ENCODE assay signal across 18 cellular contexts in the genomic region with DNA sequence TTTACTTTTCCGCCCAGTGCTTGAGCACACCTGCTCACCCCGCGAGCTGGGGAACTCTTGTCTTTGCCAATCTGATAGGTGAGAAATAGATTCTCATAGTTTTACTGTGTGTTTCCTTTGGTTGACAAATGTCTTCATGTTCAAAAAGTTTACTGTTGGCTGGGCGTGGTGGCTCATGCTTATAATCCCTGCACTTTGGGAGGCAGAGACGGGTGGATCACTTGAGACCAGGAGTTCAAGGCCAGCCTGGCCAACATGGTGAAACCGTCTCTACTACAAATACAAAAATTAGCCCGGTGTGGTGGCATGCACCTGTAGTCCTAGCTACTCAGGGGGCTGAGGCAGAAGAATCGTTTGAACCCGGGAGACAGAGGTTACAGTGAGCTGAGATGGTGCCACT.
"Had no signal": no experiment of that assay in that cellular context is flagged by ENCODE, and none has a peak within 500 bp of the region (broad histone marks: within the 10 kb centered on the region; RNA-seq: fewer than 3 reads in every experiment).

No MANE protein-coding gene starts in this region.

- H3K27me3 ChIP-seq: adrenal gland had no signal

- H3K27me3 Mint-ChIP-seq: activated naive CD8-positive, alpha-beta T cell treated with anti-CD3 and anti-CD28 coated beads, Interleukin-2, amount 10 ng/mL, durations not matched to agents 7 days and 5 days had no signal

- H3K27ac Mint-ChIP-seq: activated CD4-positive, alpha-beta memory T cell treated with anti-CD3 and anti-CD28 coated beads, Interleukin-2, amount 10 ng/mL, durations not matched to agents 7 days and 5 days; activated CD4-positive, alpha-beta T cell treated with anti-CD3 and anti-CD28 coated beads for 36 hours; activated naive CD8-positive, alpha-beta T cell treated with anti-CD3 and anti-CD28 coated beads, Interleukin-2, amount 10 ng/mL, durations not matched to agents 7 days and 5 days had no signal

- H3K4me3 Mint-ChIP-seq: activated CD4-positive, alpha-beta memory T cell treated with anti-CD3 and anti-CD28 coated beads, Interleukin-2, amount 10 ng/mL, durations not matched to agents 7 days and 5 days; activated CD4-positive, alpha-beta T cell treated with anti-CD3 and anti-CD28 coated beads for 36 hours; activated naive CD8-positive, alpha-beta T cell treated with anti-CD3 and anti-CD28 coated beads, Interleukin-2, amount 10 ng/mL, durations not matched to agents 7 days and 5 days had no signal

- DNase-seq: activated CD4-positive, alpha-beta memory T cell treated with anti-CD3 and anti-CD28 coated beads, Interleukin-2, amount 10 ng/mL, durations not matched to agents 7 days and 5 days; activated CD4-positive, alpha-beta T cell treated with anti-CD3 and anti-CD28 coated beads for 36 hours; activated CD4-positive, alpha-beta T cell treated with anti-CD3 and anti-CD28 coated beads, Interleukin-2, amount 50 U/mL, for 1 hour; activated CD8-positive, alpha-beta memory T cell treated with anti-CD3 and anti-CD28 coated beads, Interleukin-2, amount 50 U/mL, for 4 hours; activated naive CD4-positive, alpha-beta T cell treated with anti-CD3 and anti-CD28 coated beads, Interleukin-2, amount 50 U/mL, for 16 hours; activated naive CD8-positive, alpha-beta T cell treated with anti-CD3 and anti-CD28 coated beads, Interleukin-2, amount 10 ng/mL, durations not matched to agents 7 days and 5 days; adrenal gland; anterior cingulate cortex; cerebellar nuclear complex; Kasumi-1; NCI-H1092; NCI-H1930; NCI-H345; NCI-H510A; NCI-H526 treated with DMSO at 0.1 percent for 48 hours; PC-9; SHP77 treated with DMSO at 0.1 percent for 48 hours had no signal

- H3K9me3 Mint-ChIP-seq: activated CD4-positive, alpha-beta memory T cell treated with anti-CD3 and anti-CD28 coated beads, Interleukin-2, amount 10 ng/mL, durations not matched to agents 7 days and 5 days; activated naive CD8-positive, alpha-beta T cell treated with anti-CD3 and anti-CD28 coated beads, Interleukin-2, amount 10 ng/mL, durations not matched to agents 7 days and 5 days had no signal

- H3K4me3 ChIP-seq: adrenal gland, PC-9 had no signal

- H3K4me1 ChIP-seq: adrenal gland had no signal

- ATAC-seq: activated CD4-positive, alpha-beta T cell treated with anti-CD3 and anti-CD28 coated beads for 36 hours had no signal

- H3K9me3 ChIP-seq: adrenal gland had no signal

- H3K27ac ChIP-seq: adrenal gland, PC-9, VCaP had no signal
